ENCODE assay signal across 2 cellular contexts in the genomic region with DNA sequence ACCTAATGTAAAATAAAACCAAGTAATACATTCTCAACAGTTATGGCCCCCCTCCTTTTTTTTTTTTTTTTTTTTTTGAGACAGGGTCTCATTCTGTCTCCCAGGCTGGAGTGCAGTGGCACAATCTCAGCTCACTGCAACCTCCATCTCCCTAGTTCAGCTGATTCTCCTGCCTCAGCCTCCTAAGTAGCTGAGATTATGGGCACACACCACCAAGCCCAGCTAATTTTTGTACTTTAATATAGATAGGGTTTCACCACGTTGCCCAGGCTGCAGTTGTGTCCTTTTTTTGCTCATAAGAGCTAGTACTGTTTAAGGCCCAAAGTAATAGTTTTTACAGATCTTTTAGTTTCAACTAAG.
TF ChIP-seq lines count a peak whose summit lies in the region.

No MANE protein-coding gene starts in this region.

TF ChIP-seq in SK-N-SH, 30 proteins besides CTCF, POLR2A, EP300 and RAD21:
- TF ChIP-seq, protein P1, sequence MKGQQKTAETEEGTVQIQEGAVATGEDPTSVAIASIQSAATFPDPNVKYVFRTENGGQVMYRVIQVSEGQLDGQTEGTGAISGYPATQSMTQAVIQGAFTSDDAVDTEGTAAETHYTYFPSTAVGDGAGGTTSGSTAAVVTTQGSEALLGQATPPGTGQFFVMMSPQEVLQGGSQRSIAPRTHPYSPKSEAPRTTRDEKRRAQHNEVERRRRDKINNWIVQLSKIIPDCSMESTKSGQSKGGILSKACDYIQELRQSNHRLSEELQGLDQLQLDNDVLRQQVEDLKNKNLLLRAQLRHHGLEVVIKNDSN (IDR thresholded peaks at IDR 0.05; ENCODE audit: borderline replicate concordance, low read depth) = no peak
- TF ChIP-seq CHD2 (IDR thresholded peaks at IDR 0.05; ENCODE audit: low read length, partially characterized antibody) = no peak
- TF ChIP-seq, protein P2, sequence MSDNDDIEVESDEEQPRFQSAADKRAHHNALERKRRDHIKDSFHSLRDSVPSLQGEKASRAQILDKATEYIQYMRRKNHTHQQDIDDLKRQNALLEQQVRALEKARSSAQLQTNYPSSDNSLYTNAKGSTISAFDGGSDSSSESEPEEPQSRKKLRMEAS (IDR thresholded peaks at IDR 0.05; ENCODE audit: low read depth) = no peak
- TF ChIP-seq MEF2A (IDR thresholded peaks at IDR 0.05; ENCODE audit: borderline replicate concordance, low read depth) = no peak
- TF ChIP-seq SMC3 (IDR thresholded peaks at IDR 0.05; ENCODE audit: low read depth, low read length) = no peak
- no peak for TF ChIP-seq YY1 (IDR thresholded peaks at IDR 0.05; ENCODE audit: low read depth)
- TF ChIP-seq ELF1 (IDR thresholded peaks at IDR 0.05) = no peak
- no peak for TF ChIP-seq RCOR1 (IDR thresholded peaks at IDR 0.05; ENCODE audit: low read length)
- TF ChIP-seq FOXM1 (IDR thresholded peaks at IDR 0.05; ENCODE audit: low read depth) = no peak
- TF ChIP-seq GABPA (IDR thresholded peaks at IDR 0.05; ENCODE audit: low read depth) = no peak
- no peak for TF ChIP-seq GATA2 (CRISPR knock-in tag; IDR thresholded peaks at IDR 0.05)
- TF ChIP-seq, protein P3, sequence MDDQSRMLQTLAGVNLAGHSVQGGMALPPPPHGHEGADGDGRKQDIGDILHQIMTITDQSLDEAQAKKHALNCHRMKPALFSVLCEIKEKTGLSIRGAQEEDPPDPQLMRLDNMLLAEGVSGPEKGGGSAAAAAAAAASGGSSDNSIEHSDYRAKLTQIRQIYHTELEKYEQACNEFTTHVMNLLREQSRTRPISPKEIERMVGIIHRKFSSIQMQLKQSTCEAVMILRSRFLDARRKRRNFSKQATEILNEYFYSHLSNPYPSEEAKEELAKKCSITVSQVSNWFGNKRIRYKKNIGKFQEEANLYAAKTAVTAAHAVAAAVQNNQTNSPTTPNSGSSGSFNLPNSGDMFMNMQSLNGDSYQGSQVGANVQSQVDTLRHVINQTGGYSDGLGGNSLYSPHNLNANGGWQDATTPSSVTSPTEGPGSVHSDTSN (IDR thresholded peaks at IDR 0.05) = no peak
- no peak for TF ChIP-seq SIN3A (IDR thresholded peaks at IDR 0.05; ENCODE audit: borderline replicate concordance, low read depth, low read length)
- TF ChIP-seq RXRA (IDR thresholded peaks at IDR 0.05; ENCODE audit: borderline replicate concordance, low read depth) = no peak

TF ChIP-seq in SK-N-SH treated with all-trans-retinoic acid at 6 μM for 48 hours, 23 proteins besides CTCF, POLR2A, EP300 and RAD21:
- TF ChIP-seq ZFP30 (CRISPR knock-in tag; IDR thresholded peaks at IDR 0.05) (no peak), ESRRG (CRISPR knock-in tag; IDR thresholded peaks at IDR 0.05) (no peak), ISL1 (CRISPR knock-in tag; IDR thresholded peaks at IDR 0.05) (no peak; the same call in 1 of the 2 replicates), PPARA (CRISPR knock-in tag; IDR thresholded peaks at IDR 0.05; ENCODE audit: borderline replicate concordance) (no peak), RARB (CRISPR knock-in tag; IDR thresholded peaks at IDR 0.05) (no peak), CSDC2 (CRISPR knock-in tag; IDR thresholded peaks at IDR 0.05) (no peak), OSR1 (CRISPR knock-in tag; IDR thresholded peaks at IDR 0.05) (no peak), TCF4 (CRISPR knock-in tag; IDR thresholded peaks at IDR 0.05; ENCODE audit: borderline replicate concordance) (no peak), ARNTL (CRISPR knock-in tag; IDR thresholded peaks at IDR 0.05; ENCODE audit: borderline replicate concordance, low read depth) (no peak), ZNF565 (CRISPR knock-in tag; conservative IDR thresholded peaks at IDR 0.05; ENCODE audit: low read depth) (no peak)
- TF ChIP-seq, protein P4, sequence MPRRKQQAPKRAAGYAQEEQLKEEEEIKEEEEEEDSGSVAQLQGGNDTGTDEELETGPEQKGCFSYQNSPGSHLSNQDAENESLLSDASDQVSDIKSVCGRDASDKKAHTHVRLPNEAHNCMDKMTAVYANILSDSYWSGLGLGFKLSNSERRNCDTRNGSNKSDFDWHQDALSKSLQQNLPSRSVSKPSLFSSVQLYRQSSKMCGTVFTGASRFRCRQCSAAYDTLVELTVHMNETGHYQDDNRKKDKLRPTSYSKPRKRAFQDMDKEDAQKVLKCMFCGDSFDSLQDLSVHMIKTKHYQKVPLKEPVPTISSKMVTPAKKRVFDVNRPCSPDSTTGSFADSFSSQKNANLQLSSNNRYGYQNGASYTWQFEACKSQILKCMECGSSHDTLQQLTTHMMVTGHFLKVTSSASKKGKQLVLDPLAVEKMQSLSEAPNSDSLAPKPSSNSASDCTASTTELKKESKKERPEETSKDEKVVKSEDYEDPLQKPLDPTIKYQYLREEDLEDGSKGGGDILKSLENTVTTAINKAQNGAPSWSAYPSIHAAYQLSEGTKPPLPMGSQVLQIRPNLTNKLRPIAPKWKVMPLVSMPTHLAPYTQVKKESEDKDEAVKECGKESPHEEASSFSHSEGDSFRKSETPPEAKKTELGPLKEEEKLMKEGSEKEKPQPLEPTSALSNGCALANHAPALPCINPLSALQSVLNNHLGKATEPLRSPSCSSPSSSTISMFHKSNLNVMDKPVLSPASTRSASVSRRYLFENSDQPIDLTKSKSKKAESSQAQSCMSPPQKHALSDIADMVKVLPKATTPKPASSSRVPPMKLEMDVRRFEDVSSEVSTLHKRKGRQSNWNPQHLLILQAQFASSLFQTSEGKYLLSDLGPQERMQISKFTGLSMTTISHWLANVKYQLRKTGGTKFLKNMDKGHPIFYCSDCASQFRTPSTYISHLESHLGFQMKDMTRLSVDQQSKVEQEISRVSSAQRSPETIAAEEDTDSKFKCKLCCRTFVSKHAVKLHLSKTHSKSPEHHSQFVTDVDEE (CRISPR knock-in tag; IDR thresholded peaks at IDR 0.05) = no peak
- TF ChIP-seq, protein P5, sequence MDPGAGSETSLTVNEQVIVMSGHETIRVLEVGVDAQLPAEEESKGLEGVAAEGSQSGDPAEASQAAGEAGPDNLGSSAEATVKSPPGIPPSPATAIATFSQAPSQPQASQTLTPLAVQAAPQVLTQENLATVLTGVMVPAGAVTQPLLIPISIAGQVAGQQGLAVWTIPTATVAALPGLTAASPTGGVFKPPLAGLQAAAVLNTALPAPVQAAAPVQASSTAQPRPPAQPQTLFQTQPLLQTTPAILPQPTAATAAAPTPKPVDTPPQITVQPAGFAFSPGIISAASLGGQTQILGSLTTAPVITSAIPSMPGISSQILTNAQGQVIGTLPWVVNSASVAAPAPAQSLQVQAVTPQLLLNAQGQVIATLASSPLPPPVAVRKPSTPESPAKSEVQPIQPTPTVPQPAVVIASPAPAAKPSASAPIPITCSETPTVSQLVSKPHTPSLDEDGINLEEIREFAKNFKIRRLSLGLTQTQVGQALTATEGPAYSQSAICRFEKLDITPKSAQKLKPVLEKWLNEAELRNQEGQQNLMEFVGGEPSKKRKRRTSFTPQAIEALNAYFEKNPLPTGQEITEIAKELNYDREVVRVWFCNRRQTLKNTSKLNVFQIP (CRISPR knock-in tag; IDR thresholded peaks at IDR 0.05; ENCODE audit: borderline replicate concordance, low read depth) = no peak
- TF ChIP-seq, protein P6, sequence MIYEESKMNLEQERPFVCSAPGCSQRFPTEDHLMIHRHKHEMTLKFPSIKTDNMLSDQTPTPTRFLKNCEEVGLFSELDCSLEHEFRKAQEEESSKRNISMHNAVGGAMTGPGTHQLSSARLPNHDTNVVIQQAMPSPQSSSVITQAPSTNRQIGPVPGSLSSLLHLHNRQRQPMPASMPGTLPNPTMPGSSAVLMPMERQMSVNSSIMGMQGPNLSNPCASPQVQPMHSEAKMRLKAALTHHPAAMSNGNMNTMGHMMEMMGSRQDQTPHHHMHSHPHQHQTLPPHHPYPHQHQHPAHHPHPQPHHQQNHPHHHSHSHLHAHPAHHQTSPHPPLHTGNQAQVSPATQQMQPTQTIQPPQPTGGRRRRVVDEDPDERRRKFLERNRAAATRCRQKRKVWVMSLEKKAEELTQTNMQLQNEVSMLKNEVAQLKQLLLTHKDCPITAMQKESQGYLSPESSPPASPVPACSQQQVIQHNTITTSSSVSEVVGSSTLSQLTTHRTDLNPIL (CRISPR knock-in tag; IDR thresholded peaks at IDR 0.05; ENCODE audit: low read depth) = no peak
- TF ChIP-seq, protein P7, sequence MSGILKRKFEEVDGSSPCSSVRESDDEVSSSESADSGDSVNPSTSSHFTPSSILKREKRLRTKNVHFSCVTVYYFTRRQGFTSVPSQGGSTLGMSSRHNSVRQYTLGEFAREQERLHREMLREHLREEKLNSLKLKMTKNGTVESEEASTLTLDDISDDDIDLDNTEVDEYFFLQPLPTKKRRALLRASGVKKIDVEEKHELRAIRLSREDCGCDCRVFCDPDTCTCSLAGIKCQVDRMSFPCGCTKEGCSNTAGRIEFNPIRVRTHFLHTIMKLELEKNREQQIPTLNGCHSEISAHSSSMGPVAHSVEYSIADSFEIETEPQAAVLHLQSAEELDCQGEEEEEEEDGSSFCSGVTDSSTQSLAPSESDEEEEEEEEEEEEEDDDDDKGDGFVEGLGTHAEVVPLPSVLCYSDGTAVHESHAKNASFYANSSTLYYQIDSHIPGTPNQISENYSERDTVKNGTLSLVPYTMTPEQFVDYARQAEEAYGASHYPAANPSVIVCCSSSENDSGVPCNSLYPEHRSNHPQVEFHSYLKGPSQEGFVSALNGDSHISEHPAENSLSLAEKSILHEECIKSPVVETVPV (CRISPR knock-in tag; IDR thresholded peaks at IDR 0.05) = no peak
